ENCODE assay signal across 11 cellular contexts in genomic region chr19:1256646-1257474, GRCh38. TPM values are rescaled to one million over a fixed set of nuclear protein-coding genes. Genes with fewer than 3 reads are reported as not detected.
DNase-seq lines count a peak whose midpoint lies in the region; ATAC-seq and TF ChIP-seq lines count a peak whose summit lies in the region.
"Had no signal": no experiment of that assay in that cellular context is flagged by ENCODE, and none has a peak within 500 bp of the region (broad histone marks: within the 10 kb centered on the region; RNA-seq: fewer than 3 reads in every experiment).

No MANE protein-coding gene starts in this region.

- TF ChIP-seq EP300 in esophagus muscularis mucosa (IDR thresholded peaks at IDR 0.05), result no peak

- H3K36me3 ChIP-seq in CD8-positive, alpha-beta memory T cell (ENCODE audit: insufficient read depth, low read length), result peaks cover 30% of the 10 kb centered on the region
- H3K36me3 ChIP-seq in RWPE2 (ENCODE audit: low read depth) (peaks cover 57% of the 10 kb centered on the region), esophagus muscularis mucosa (peaks cover 30 to 53% (median 49%) of the 10 kb centered on the region in 4 donors), skeletal muscle satellite cell (ENCODE audit: insufficient read depth, low read length) (peaks cover 59% of the 10 kb centered on the region)

- no peak overlapping the region for H3K27ac ChIP-seq in CD8-positive, alpha-beta memory T cell (ENCODE audit: low read depth, low read length)
- H3K27ac ChIP-seq in RWPE2 (ENCODE audit: poor library complexity, severe bottlenecking) (peak overlapping the region; percentile 97), esophagus muscularis mucosa (replicated peaks in 1 of 4) (peak overlapping the region; percentile 99 to 100 (median 100))

- no peak for DNase-seq in CD8-positive, alpha-beta memory T cell
- DNase-seq in RWPE2 (ENCODE audit: low spot score) (no peak), esophagus muscularis mucosa (ENCODE audit: extremely low spot score) (no peak), ureter (ENCODE audit: low spot score) (no peak), DMS79 treated with DMSO at 0.1 percent for 48 hours (lab: John Stamatoyannopoulos, UW) (no peak)
- DNase-seq: GDM1, NCI-H82 had no signal

- peak overlapping the region in 7 of 8 donors; percentile 35 to 99 (median 80) for H3K27ac Mint-ChIP-seq in CD8-positive, alpha-beta memory T cell

- H3K4me3 Mint-ChIP-seq in CD8-positive, alpha-beta memory T cell, result peak overlapping the region in 6 of 7 donors; percentile 43 to 91 (median 60)

- no peak for TF ChIP-seq CTCF in RWPE2 (IDR thresholded peaks at IDR 0.05; ENCODE audit: poor library complexity, severe bottlenecking)
- no peak for TF ChIP-seq CTCF in esophagus muscularis mucosa (IDR thresholded peaks at IDR 0.05)

- H3K4me1 ChIP-seq in CD8-positive, alpha-beta memory T cell (ENCODE audit: insufficient read depth, low read length), result peaks cover 79% of the 10 kb centered on the region
- peaks cover 42% of the 10 kb centered on the region for H3K4me1 ChIP-seq in RWPE2 (ENCODE audit: insufficient read depth, poor library complexity, severe bottlenecking)
- H3K4me1 ChIP-seq in esophagus muscularis mucosa, result peaks cover 83 to 99% (median 98%) of the 10 kb centered on the region in 4 donors
- H3K4me1 ChIP-seq in skeletal muscle satellite cell (ENCODE audit: control insufficient read depth, insufficient read depth, low read length), result peaks cover 73% of the 10 kb centered on the region

- intact Hi-C loops in esophagus muscularis mucosa (cut with DNase I), result no loop called here

- H3K9me3 Mint-ChIP-seq in CD8-positive, alpha-beta memory T cell, result no peaks in the 10 kb centered on the region

- CTCF ChIA-PET in CD8-positive, alpha-beta memory T cell (lab: Charles Lee), result interaction anchor here (5.2 to 7.9 kb wide), 2 partner anchors 11 to 13 kb away, joined by 38 to 99 read pairs; partner anchors contain the start of gene CIRBP

- peaks cover 4 to 56% (median 7%) of the 10 kb centered on the region in 3 donors for H3K36me3 Mint-ChIP-seq in CD8-positive, alpha-beta memory T cell

- 77% methylated on average over 21 of the region's 46 CpGs for WGBS in esophagus muscularis mucosa

- no peaks in the 10 kb centered on the region for H3K27me3 ChIP-seq in CD8-positive, alpha-beta memory T cell (ENCODE audit: insufficient read depth, low read length, poor library complexity, severe bottlenecking)
- H3K27me3 ChIP-seq in RWPE2 (ENCODE audit: insufficient read depth, poor library complexity, severe bottlenecking), result no peaks in the 10 kb centered on the region
- peaks cover 0 to 3% (median 0%) of the 10 kb centered on the region in 4 donors for H3K27me3 ChIP-seq in esophagus muscularis mucosa
- no peaks in the 10 kb centered on the region for H3K27me3 ChIP-seq in skeletal muscle satellite cell (ENCODE audit: control insufficient read depth, insufficient read depth, low read length)
- H3K27me3 ChIP-seq: pancreas had no signal

- peaks cover 0 to 9% of the 10 kb centered on the region in 2 donors for H3K27me3 Mint-ChIP-seq in CD8-positive, alpha-beta memory T cell

- peaks cover 41 to 71% (median 42%) of the 10 kb centered on the region in 3 donors for H3K4me1 Mint-ChIP-seq in CD8-positive, alpha-beta memory T cell

- H3K9ac ChIP-seq in skeletal muscle satellite cell (ENCODE audit: low read depth, low read length), result peak overlapping the region; percentile 24

- POLR2A ChIA-PET in CD8-positive, alpha-beta memory T cell (lab: Charles Lee), result interaction anchor here (1.4 to 4.8 kb wide), 3 partner anchors 9 to 12 kb away, joined by 3 to 56 read pairs (median 41); partner anchors contain the start of gene CIRBP

- no peak for ATAC-seq in RWPE2 (ENCODE audit: low read depth)
- ATAC-seq in GM18867 (IDR thresholded peaks at IDR 0.05; ENCODE audit: unreplicated experiment), result no peak
- ATAC-seq in HG02763 (IDR thresholded peaks at IDR 0.05; ENCODE audit: unreplicated experiment), result no peak
- ATAC-seq: pancreas had no signal

- peak overlapping the region; percentile 17 for H3K4me2 ChIP-seq in skeletal muscle satellite cell (ENCODE audit: low read length)

- TF ChIP-seq POLR2A in esophagus muscularis mucosa (IDR thresholded peaks at IDR 0.05; ENCODE audit: low read depth), result no peak

- H3K9me3 ChIP-seq in CD8-positive, alpha-beta memory T cell (ENCODE audit: low read length), result no peaks in the 10 kb centered on the region
- H3K9me3 ChIP-seq in RWPE2 (ENCODE audit: severe bottlenecking) (no peaks in the 10 kb centered on the region), esophagus muscularis mucosa (no peaks in the 10 kb centered on the region), skeletal muscle satellite cell (replicated peaks; ENCODE audit: low read length) (no peaks in the 10 kb centered on the region)
- H3K9me3 ChIP-seq: pancreas had no signal

- H3K4me3 ChIP-seq in CD8-positive, alpha-beta memory T cell (ENCODE audit: low read length), result no peak overlapping the region
- no peak overlapping the region for H3K4me3 ChIP-seq in RWPE2 (ENCODE audit: severe bottlenecking)
- H3K4me3 ChIP-seq in esophagus muscularis mucosa, result no peak overlapping the region
- H3K4me3 ChIP-seq in skeletal muscle satellite cell (ENCODE audit: low read length), result no peak overlapping the region
- H3K4me3 ChIP-seq: pancreas had no signal

RNA-seq across cellular contexts. Expression of gene MIDN, which starts 8.5 kb away (rescaled TPM):
- 10 to 100 TPM; 39.8 to 45.3 TPM for total RNA-seq in CD8-positive, alpha-beta memory T cell
- 14.6 TPM for polyA plus RNA-seq in CD8-positive, alpha-beta memory T cell
- total RNA-seq in esophagus muscularis mucosa (10 to 100 TPM; 20.3 to 72.2 (median 31.8) TPM), ureter (121 TPM)
- total RNA-seq in skeletal muscle satellite cell (2012; rRNA removed), result 21.3 and 31.0 TPM in 2 replicates

RNA-seq across cellular contexts. Expression of gene CIRBP, which starts 12.3 kb away (rescaled TPM):
- total RNA-seq in CD8-positive, alpha-beta memory T cell, result 100 to 1,000 TPM; 253 to 258 TPM
- polyA plus RNA-seq in CD8-positive, alpha-beta memory T cell, result 238 TPM
- total RNA-seq in esophagus muscularis mucosa (100 to 1,000 TPM; 236 to 601 (median 429) TPM), ureter (524 TPM)
- 165 and 205 TPM in 2 replicates for total RNA-seq in skeletal muscle satellite cell (2012; rRNA removed)

RNA-seq across cellular contexts. Expression of gene ATP5F1D, which starts 15.3 kb away (rescaled TPM):
- total RNA-seq in CD8-positive, alpha-beta memory T cell, result 100 to 1,000 TPM; 179 to 180 TPM
- 271 TPM for polyA plus RNA-seq in CD8-positive, alpha-beta memory T cell
- total RNA-seq in esophagus muscularis mucosa, result 100 to 1,000 TPM in 2 of 4 donors, 10 to 100 TPM in 2; 77.5 to 140 (median 109) TPM
- 33.9 and 42.1 TPM in 2 replicates for total RNA-seq in skeletal muscle satellite cell (2012; rRNA removed)
- total RNA-seq in ureter, result 144 TPM

RNA-seq across cellular contexts. Expression of gene FAM174C, which starts 18.5 kb away (rescaled TPM):
- 100 to 1,000 TPM; 113 TPM for total RNA-seq in CD8-positive, alpha-beta memory T cell
- 100 TPM for polyA plus RNA-seq in CD8-positive, alpha-beta memory T cell
- total RNA-seq in esophagus muscularis mucosa, result 10 to 100 TPM; 24.9 to 58.9 (median 43.6) TPM
- 36.5 and 60.9 TPM in 2 replicates for total RNA-seq in skeletal muscle satellite cell (2012; rRNA removed)
- 47.5 TPM for total RNA-seq in ureter

RNA-seq across cellular contexts. Expression of gene CBARP, which starts 19.1 kb away (rescaled TPM):
- total RNA-seq in CD8-positive, alpha-beta memory T cell, result under 1 TPM; 0.22 to 0.80 TPM
- not detected for polyA plus RNA-seq in CD8-positive, alpha-beta memory T cell
- total RNA-seq in esophagus muscularis mucosa, result 1 to 10 TPM in 1 of 4 donors, under 1 TPM in 2, not detected in 1; 0.58 to 1.0 (median 0.99) TPM
- 3.3 and 4.8 TPM in 2 replicates for total RNA-seq in skeletal muscle satellite cell (2012; rRNA removed)
- total RNA-seq in ureter, result 0.73 TPM
